23 cellular contexts compared by ENCODE assay signal in genomic region chr10:49010295-49010694, GRCh38.
DNase-seq lines count a peak whose midpoint lies in the region; ATAC-seq, FAIRE-seq and TF ChIP-seq lines count a peak whose summit lies in the region.
"Had no signal": no experiment of that assay in that cellular context is flagged by ENCODE, and none has a peak within 500 bp of the region (broad histone marks: within the 10 kb centered on the region; RNA-seq: fewer than 3 reads in every experiment).

No MANE protein-coding gene starts in this region.

- peak overlapping the region; percentile 88 for H3K27ac ChIP-seq in left ventricle myocardium inferior (replicated peaks)
- no peak overlapping the region for H3K27ac ChIP-seq in vagina
- no peak overlapping the region for H3K27ac ChIP-seq in HepG2 (ENCODE audit: extremely low read length, insufficient read depth, low read length)
- H3K27ac ChIP-seq: C4-2B, RWPE1 had no signal

- H3K79me2 ChIP-seq in HepG2 (ENCODE audit: insufficient read depth, low read length) = no peaks in the 10 kb centered on the region

- no peaks in the 10 kb centered on the region for H4K20me1 ChIP-seq in HepG2 (ENCODE audit: insufficient read depth, low read length)

- H3K4me2 ChIP-seq in HepG2 (ENCODE audit: low read depth, low read length) = no peak overlapping the region

- no peak for FAIRE-seq in HepG2 (lab: Jason Lieb, UNC)
- FAIRE-seq: GM12892 had no signal

- ATAC-seq in Right ventricle myocardium inferior (no peak), left lobe of liver (peak; percentile 49), HepG2 (no peak)
- ATAC-seq: PC-3 had no signal

- TF ChIP-seq EP300 in HepG2 (IDR thresholded peaks at IDR 0.05; ENCODE audit: low read depth in 2 of 2, low read length in 2 of 2) (no peak), HepG2 (CRISPR knock-in tag; IDR thresholded peaks at IDR 0.05; ENCODE audit: borderline replicate concordance) (no peak)

- POLR2A ChIA-PET in HepG2 (lab: Yijun Ruan, JAX) = no interaction called here

- no TSS peak for BruUV-seq in HepG2 (replicated peaks; lab: Mats Ljungman, UMichigan)

- 9% methylated on average over 4 of the region's 4 CpGs for WGBS in HepG2 (ENCODE audit: low lambda C conversion rate)

- H3K36me3 ChIP-seq in left ventricle myocardium inferior (no peaks in the 10 kb centered on the region), vagina (no peaks in the 10 kb centered on the region), HepG2 (replicated peaks in 1 of 2; ENCODE audit: control insufficient read depth in 1 of 2, insufficient read depth in 2 of 2, low read length in 2 of 2) (no peaks in the 10 kb centered on the region)

- no peak for TF ChIP-seq RAD21 in HepG2 (CRISPR knock-in tag; IDR thresholded peaks at IDR 0.05)

- H3K9me3 ChIP-seq in left ventricle myocardium inferior (replicated peaks) = no peaks in the 10 kb centered on the region
- H3K9me3 ChIP-seq in vagina = no peaks in the 10 kb centered on the region
- H3K9me3 ChIP-seq in HepG2 (ENCODE audit: low read length) = no peaks in the 10 kb centered on the region
- H3K9me3 ChIP-seq: Caco-2 had no signal

- in situ Hi-C loops in HepG2 (cut with HindIII; ENCODE audit: extremely low pct_ligation_motif_present, low pct_unique_long_range_greater_than_20kb) = no loop called here

- TF ChIP-seq POLR2A in vagina (IDR thresholded peaks at IDR 0.05) (no peak), HepG2 (IDR thresholded peaks at IDR 0.05; ENCODE audit: insufficient read depth in 1 of 2, low read depth in 2 of 2, low read length in 2 of 2) (no peak)

- intact Hi-C loops in left ventricle myocardium inferior (cut with micrococcal nuclease) (no loop called here), Right ventricle myocardium inferior (cut with DNase I) (no loop called here), vagina (cut with DNase I) (no loop called here), HepG2 (cut with micrococcal nuclease; ENCODE audit: unreplicated experiment) (no loop called here)

- H3K27me3 ChIP-seq in left ventricle myocardium inferior (ENCODE audit: low read depth) = no peaks in the 10 kb centered on the region
- H3K27me3 ChIP-seq in vagina = no peaks in the 10 kb centered on the region
- no peaks in the 10 kb centered on the region; a peak in 1 of 5 replicates for H3K27me3 ChIP-seq in HepG2 (ENCODE audit: control insufficient read depth in 1 of 2, insufficient read depth in 2 of 2, low read length in 2 of 2)

- H3K4me1 ChIP-seq in left ventricle myocardium inferior (peaks cover 67% of the 10 kb centered on the region), vagina (peaks cover 67% of the 10 kb centered on the region), HepG2 (ENCODE audit: insufficient read depth, low read length) (no peaks in the 10 kb centered on the region)
- H3K4me1 ChIP-seq: Caco-2 had no signal

- CTCF ChIA-PET in HepG2 (lab: Yijun Ruan, JAX; ENCODE audit: low intra/inter-chr PET ratio, low total read pairs) = no interaction called here

- DNase-seq in left ventricle myocardium inferior (no peak), Right ventricle myocardium inferior (ENCODE audit: missing footprints) (no peak), UCSD-AML1 (lab: John Stamatoyannopoulos, UW; ENCODE audit: unreplicated experiment) (peak; percentile 22), left lobe of liver (ENCODE audit: low spot score) (no peak), vagina (ENCODE audit: extremely low spot score in 2 of 2) (peak; percentile 58 to 64), HepG2 (ENCODE audit: low spot score) (no peak), C1 segment of cervical spinal cord (lab: John Stamatoyannopoulos, UW) (no peak)
- no peak for DNase-seq in activated naive CD4-positive, alpha-beta T cell (lab: John Stamatoyannopoulos, UW)
- DNase-seq: 8988T; Caco-2; DMS153; GOT3; KG1; NCI-H1048; NCI-H1436 treated with DMSO at 0.1 percent for 48 hours; NCI-H2029 treated with DMSO at 0.1 percent for 48 hours; NCI-H2171 treated with DMSO at 0.1 percent for 48 hours; NCI-H446 treated with DMSO at 0.1 percent for 48 hours; NK-92 treated with Interleukin-12 subunit alpha and Interleukin-12 subunit beta, amount 100 ng/mL, for 24 hours; PC-3 had no signal

- H3K4me3 ChIP-seq in left ventricle myocardium inferior = no peak overlapping the region
- no peak overlapping the region for H3K4me3 ChIP-seq in vagina
- no peak overlapping the region for H3K4me3 ChIP-seq in HepG2 (replicated peaks in 1 of 3; ENCODE audit: insufficient read depth in 1 of 3, low read depth in 2 of 3, low read length in 3 of 3)

- no peak overlapping the region for H2AFZ ChIP-seq in HepG2 (ENCODE audit: low read length)

- TF ChIP-seq CTCF in left ventricle myocardium inferior (IDR thresholded peaks at IDR 0.05; ENCODE audit: borderline replicate concordance) = no peak
- no peak for TF ChIP-seq CTCF in vagina (IDR thresholded peaks at IDR 0.05)
- no peak for TF ChIP-seq CTCF in HepG2 (CRISPR knock-in tag; IDR thresholded peaks at IDR 0.05)

- H3K9ac ChIP-seq in HepG2 (ENCODE audit: insufficient read depth, low read depth, low read length) = no peak overlapping the region

TF ChIP-seq in HepG2, 621 proteins besides CTCF, POLR2A, EP300 and RAD21:
- TF ChIP-seq ZNF772 (CRISPR knock-in tag; IDR thresholded peaks at IDR 0.05) (no peak), CEBPZ (IDR thresholded peaks at IDR 0.05; ENCODE audit: low read length) (no peak), ARID2 (CRISPR knock-in tag; IDR thresholded peaks at IDR 0.05; ENCODE audit: borderline replicate concordance) (no peak), HHEX (CRISPR knock-in tag; IDR thresholded peaks at IDR 0.05) (no peak), ZNF160 (CRISPR knock-in tag; IDR thresholded peaks at IDR 0.05) (no peak), ZHX1 (CRISPR knock-in tag; IDR thresholded peaks at IDR 0.05; ENCODE audit: low read depth) (no peak), ZNF639 (CRISPR knock-in tag; conservative IDR thresholded peaks at IDR 0.05) (no peak), SP140L (CRISPR knock-in tag; IDR thresholded peaks at IDR 0.05; ENCODE audit: borderline replicate concordance) (no peak), NPAS2 (CRISPR knock-in tag; IDR thresholded peaks at IDR 0.05; ENCODE audit: borderline replicate concordance) (no peak)

Comparison
In these comparisons a context has a peak if more than half of its experiments do, and no peak if none do; other contexts are left out.
1. DNase-seq: peak in UCSD-AML1 (single experiment) and vagina (2 of 2); none in left ventricle myocardium inferior (single experiment), Right ventricle myocardium inferior (single experiment), left lobe of liver (single experiment), activated naive CD4-positive, alpha-beta T cell (0 of 4), HepG2 (single experiment) and C1 segment of cervical spinal cord (0 of 14).